In the genomic region with DNA sequence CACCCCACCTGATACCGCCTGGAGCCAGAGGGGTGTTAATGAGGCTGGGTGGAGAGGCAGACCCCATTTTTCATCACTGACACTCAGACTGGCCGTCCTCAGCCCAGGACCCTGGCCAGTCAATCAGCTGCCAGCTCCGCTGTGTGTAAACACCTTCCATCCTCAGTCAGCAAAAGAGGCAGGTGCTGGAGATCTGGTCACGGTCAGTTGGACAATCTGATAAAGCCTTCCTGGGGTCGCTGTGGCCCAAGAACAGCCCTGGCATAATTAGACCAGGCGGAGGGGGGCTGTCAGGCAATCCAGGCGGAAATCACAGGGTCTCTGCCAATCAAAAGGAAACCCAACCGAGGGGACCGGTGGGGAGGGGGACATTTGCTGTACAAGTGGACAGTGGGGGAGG, we compare ENCODE assay signal across 1 cellular context.
TF ChIP-seq lines count a peak whose summit lies in the region.

No MANE protein-coding gene starts in this region.

TF ChIP-seq in SK-N-SH, 30 proteins besides CTCF, POLR2A, EP300 and RAD21 (continued from another document):
- peak; percentile 94 for TF ChIP-seq GATA2 (CRISPR knock-in tag; IDR thresholded peaks at IDR 0.05)
